17 cellular contexts compared by ENCODE assay signal in genomic region chr10:5479481-5480161, GRCh38. TPM values are rescaled to one million over a fixed set of nuclear protein-coding genes. Genes with fewer than 3 reads are reported as not detected.
A peak's percentile ranks its signal among the peaks of the same experiment; 100 is the strongest.
DNase-seq lines count a peak whose midpoint lies in the region; TF ChIP-seq lines count a peak whose summit lies in the region.
"Had no signal": no experiment of that assay in that cellular context is flagged by ENCODE, and none has a peak within 500 bp of the region (broad histone marks: within the 10 kb centered on the region; RNA-seq: fewer than 3 reads in every experiment).

No MANE protein-coding gene starts in this region.

- DNase-seq in CMK (ENCODE audit: low read depth) (peak; percentile 80), dermis microvascular lymphatic vessel endothelial cell (ENCODE audit: low read depth in 2 of 2) (peak; percentile 15 to 33), neural crest cell (ENCODE audit: low read depth, low spot score) (no peak), AG08396 (ENCODE audit: low spot score) (no peak), ACHN (no peak)
- DNase-seq in activated T-cell treated with anti-CD3 and anti-CD28 coated beads, Interleukin-2, amount 50 U/mL, for 48 hours, result no peak
- no peak for DNase-seq in stimulated activated CD4-positive, alpha-beta T cell treated with anti-CD3 and anti-CD28 coated beads, Interleukin-12 subunit alpha, Interleukin-12 subunit beta, amount 100 ng/mL, for 4 hours
- DNase-seq: activated CD4-positive, alpha-beta memory T cell treated with anti-CD3 and anti-CD28 coated beads, Interleukin-2, amount 10 ng/mL, durations not matched to agents 7 days and 5 days; Calu3; NCI-H146; NCI-H510A had no signal

- peaks cover 5% of the 10 kb centered on the region for H3K4me1 ChIP-seq in Loucy (ENCODE audit: insufficient read depth, low read length, poor library complexity, severe bottlenecking)
- H3K4me1 ChIP-seq: SJSA1 had no signal

- in situ Hi-C loops in ACHN (cut with HindIII; ENCODE audit: low pct_ligation_motif_present, low pct_unique_long_range_greater_than_20kb, low sequenced_read_pairs), result no loop called here

- TF ChIP-seq CTCF in Loucy (conservative IDR thresholded peaks at IDR 0.05; ENCODE audit: low read length) (no peak), neural crest cell (conservative IDR thresholded peaks at IDR 0.05) (no peak)

- H3K4me1 Mint-ChIP-seq in neural crest cell, result no peaks in the 10 kb centered on the region
- H3K4me1 Mint-ChIP-seq: activated CD4-positive, alpha-beta memory T cell treated with anti-CD3 and anti-CD28 coated beads, Interleukin-2, amount 10 ng/mL, durations not matched to agents 7 days and 5 days had no signal

- H3K9me3 Mint-ChIP-seq in neural crest cell, result peaks cover 2% of the 10 kb centered on the region
- H3K9me3 Mint-ChIP-seq: activated CD4-positive, alpha-beta memory T cell treated with anti-CD3 and anti-CD28 coated beads, Interleukin-2, amount 10 ng/mL, durations not matched to agents 7 days and 5 days had no signal

- no peaks in the 10 kb centered on the region for H3K9me3 ChIP-seq in Loucy (ENCODE audit: insufficient read depth, low read depth, low read length)
- H3K9me3 ChIP-seq: SJSA1 had no signal

- no peaks in the 10 kb centered on the region for H3K27me3 ChIP-seq in Loucy (ENCODE audit: insufficient read depth, low read length, poor library complexity, severe bottlenecking)
- H3K27me3 ChIP-seq: SJSA1 had no signal

- H3K27me3 Mint-ChIP-seq in neural crest cell (ENCODE audit: low read depth), result peaks cover 6% of the 10 kb centered on the region

- H4K20me1 ChIP-seq in Loucy (ENCODE audit: insufficient read depth, low read length, poor library complexity, severe bottlenecking), result no peaks in the 10 kb centered on the region

- H3K4me2 ChIP-seq in Loucy (ENCODE audit: low read depth, low read length, poor library complexity, severe bottlenecking), result no peak overlapping the region

- no peaks in the 10 kb centered on the region for H3F3A ChIP-seq in Loucy (ENCODE audit: low read depth)

- peak overlapping the region; percentile 25; the same call in 1 of the 2 replicates for H2AFZ ChIP-seq in Loucy (ENCODE audit: low read length)

- H3K36me3 ChIP-seq in Loucy (ENCODE audit: insufficient read depth, low read length), result no peaks in the 10 kb centered on the region
- H3K36me3 ChIP-seq: SJSA1 had no signal

- H3K9ac ChIP-seq in Loucy (ENCODE audit: low read depth, low read length, poor library complexity, severe bottlenecking), result peak overlapping the region; percentile 2

- no peak overlapping the region for H3K4me3 ChIP-seq in Loucy (ENCODE audit: low read length, poor library complexity, severe bottlenecking)
- H3K4me3 ChIP-seq: GM12878, lung, SJSA1 had no signal

- no peaks in the 10 kb centered on the region for H3K36me3 Mint-ChIP-seq in neural crest cell (ENCODE audit: low read depth)

- no peak overlapping the region for H3K4me3 Mint-ChIP-seq in neural crest cell
- H3K4me3 Mint-ChIP-seq: activated CD4-positive, alpha-beta memory T cell treated with anti-CD3 and anti-CD28 coated beads, Interleukin-2, amount 10 ng/mL, durations not matched to agents 7 days and 5 days had no signal

- H3K9me2 ChIP-seq in Loucy (replicated peaks; ENCODE audit: low read depth, low read length), result no peaks in the 10 kb centered on the region

- no peaks in the 10 kb centered on the region for H3K79me2 ChIP-seq in Loucy (ENCODE audit: insufficient read depth, low read length)

- peak overlapping the region; percentile 6 for H3K27ac Mint-ChIP-seq in neural crest cell (ENCODE audit: unreplicated experiment)
- H3K27ac Mint-ChIP-seq: activated CD4-positive, alpha-beta memory T cell treated with anti-CD3 and anti-CD28 coated beads, Interleukin-2, amount 10 ng/mL, durations not matched to agents 7 days and 5 days had no signal

RNA-seq across cellular contexts. Expression of gene CALML5, which starts 19.7 kb away (rescaled TPM):
- total RNA-seq in dermis microvascular lymphatic vessel endothelial cell (not detected in 2 replicates), neural crest cell (not detected in 2 replicates)
- total RNA-seq: activated CD4-positive, alpha-beta memory T cell treated with anti-CD3 and anti-CD28 coated beads, Interleukin-2, amount 10 ng/mL, durations not matched to agents 7 days and 5 days; astrocyte; Calu3; glomerular endothelial cell; GM12878; lung; SJSA1 had no signal

RNA-seq across cellular contexts. Expression of gene CALML3, which starts 45.1 kb away (rescaled TPM):
- total RNA-seq in dermis microvascular lymphatic vessel endothelial cell (not detected in 2 replicates), neural crest cell (not detected in 2 replicates)
- total RNA-seq: activated CD4-positive, alpha-beta memory T cell treated with anti-CD3 and anti-CD28 coated beads, Interleukin-2, amount 10 ng/mL, durations not matched to agents 7 days and 5 days; astrocyte; Calu3; glomerular endothelial cell; GM12878; SJSA1 had no signal

Comparison
In these comparisons a context has a peak if more than half of its experiments do, and no peak if none do; other contexts are left out.
1. DNase-seq: peak in CMK (single experiment) and dermis microvascular lymphatic vessel endothelial cell (2 of 2); none in neural crest cell (single experiment), AG08396 (single experiment), ACHN (single experiment), activated T-cell treated with anti-CD3 and anti-CD28 coated beads, Interleukin-2, amount 50 U/mL, for 48 hours (0 of 2) and stimulated activated CD4-positive, alpha-beta T cell treated with anti-CD3 and anti-CD28 coated beads, Interleukin-12 subunit alpha, Interleukin-12 subunit beta, amount 100 ng/mL, for 4 hours (single experiment).